20 cellular contexts compared by ENCODE assay signal in genomic region chr6:31110825-31111582, GRCh38. TPM values are rescaled to one million over a fixed set of nuclear protein-coding genes. Genes with fewer than 3 reads are reported as not detected.
"Had no signal": no experiment of that assay in that cellular context is flagged by ENCODE, and none has a peak within 500 bp of the region (broad histone marks: within the 10 kb centered on the region; RNA-seq: fewer than 3 reads in every experiment).

No MANE protein-coding gene starts in this region.

- H3K9me3 Mint-ChIP-seq: activated CD4-positive, alpha-beta memory T cell treated with anti-CD3 and anti-CD28 coated beads, Interleukin-2, amount 10 ng/mL, durations not matched to agents 7 days and 5 days; activated naive CD4-positive, alpha-beta T cell treated with anti-CD3 and anti-CD28 coated beads, Interleukin-2, amount 10 ng/mL, durations not matched to agents 7 days and 5 days; natural killer cell treated with Interleukin-12 subunit alpha and Interleukin-12 subunit beta and Interleukin-15 and Interleukin-18, amount 100 ng/mL, for 72 hours; stimulated activated effector memory CD8-positive, alpha-beta T cell treated with anti-CD3 and anti-CD28 coated beads, Interleukin-12 subunit alpha, Interleukin-12 subunit beta, amount 100 ng/mL, for 72 hours; stimulated activated naive CD8-positive, alpha-beta T cell treated with anti-CD3 and anti-CD28 coated beads, Interleukin-15, amount 100 ng/mL, for 72 hours; T-helper 1 cell treated with Interleukin-12 subunit alpha and Interleukin-12 subunit beta and Interleukin-4 antibody, amounts not matched to agents 30 μg/mL and 1 μg/mL, for 36 hours had no signal

- H3K27ac ChIP-seq: cardiac muscle cell, foreskin keratinocyte, right lobe of liver, skin epidermis, tibial nerve, uterus had no signal

- DNase-seq: activated CD4-positive, alpha-beta memory T cell treated with anti-CD3 and anti-CD28 coated beads, Interleukin-2, amount 10 ng/mL, durations not matched to agents 7 days and 5 days; activated CD4-positive, alpha-beta T cell treated with anti-CD3 and anti-CD28 coated beads for 48 hours; activated effector memory CD4-positive, alpha-beta T cell treated with anti-CD3 and anti-CD28 coated beads, Interleukin-2, amount 50 U/mL, for 16 hours; activated naive CD4-positive, alpha-beta T cell treated with anti-CD3 and anti-CD28 coated beads, Interleukin-2, amount 10 ng/mL, durations not matched to agents 7 days and 5 days; dermis blood vessel endothelial cell; effector CD8-positive, alpha-beta T cell; foreskin keratinocyte; left ventricle myocardium superior; mammary epithelial cell; right lobe of liver; stimulated activated CD4-positive, alpha-beta T cell treated with anti-CD3 and anti-CD28 coated beads, Interleukin-2, amount 100 ng/mL, for 24 hours; stimulated activated naive CD8-positive, alpha-beta T cell treated with anti-CD3 and anti-CD28 coated beads, Interleukin-15, amount 100 ng/mL, for 72 hours; uterus had no signal

- H3K27me3 ChIP-seq: foreskin keratinocyte, right lobe of liver, tibial nerve, uterus had no signal

- ATAC-seq: foreskin keratinocyte; left ventricle myocardium superior; natural killer cell treated with Interleukin-12 subunit alpha and Interleukin-12 subunit beta and Interleukin-15 and Interleukin-18, amount 100 ng/mL, for 72 hours; right lobe of liver; stimulated activated effector memory CD8-positive, alpha-beta T cell treated with anti-CD3 and anti-CD28 coated beads, Interleukin-12 subunit alpha, Interleukin-12 subunit beta, amount 100 ng/mL, for 72 hours; stimulated activated naive CD8-positive, alpha-beta T cell treated with anti-CD3 and anti-CD28 coated beads, Interleukin-15, amount 100 ng/mL, for 72 hours had no signal

- H3K4me1 ChIP-seq: right lobe of liver had no signal

- FAIRE-seq: islet of Langerhans had no signal

- H3K4me3 Mint-ChIP-seq: activated CD4-positive, alpha-beta memory T cell treated with anti-CD3 and anti-CD28 coated beads, Interleukin-2, amount 10 ng/mL, durations not matched to agents 7 days and 5 days; activated naive CD4-positive, alpha-beta T cell treated with anti-CD3 and anti-CD28 coated beads, Interleukin-2, amount 10 ng/mL, durations not matched to agents 7 days and 5 days; natural killer cell treated with Interleukin-12 subunit alpha and Interleukin-12 subunit beta and Interleukin-15 and Interleukin-18, amount 100 ng/mL, for 72 hours; stimulated activated effector memory CD8-positive, alpha-beta T cell treated with anti-CD3 and anti-CD28 coated beads, Interleukin-12 subunit alpha, Interleukin-12 subunit beta, amount 100 ng/mL, for 72 hours; stimulated activated naive CD8-positive, alpha-beta T cell treated with anti-CD3 and anti-CD28 coated beads, Interleukin-15, amount 100 ng/mL, for 72 hours; T-helper 1 cell treated with Interleukin-12 subunit alpha and Interleukin-12 subunit beta and Interleukin-4 antibody, amounts not matched to agents 30 μg/mL and 1 μg/mL, for 36 hours had no signal

- H3K36me3 Mint-ChIP-seq: activated naive CD4-positive, alpha-beta T cell treated with anti-CD3 and anti-CD28 coated beads, Interleukin-2, amount 10 ng/mL, durations not matched to agents 7 days and 5 days; natural killer cell treated with Interleukin-12 subunit alpha and Interleukin-12 subunit beta and Interleukin-15 and Interleukin-18, amount 100 ng/mL, for 72 hours; stimulated activated effector memory CD8-positive, alpha-beta T cell treated with anti-CD3 and anti-CD28 coated beads, Interleukin-12 subunit alpha, Interleukin-12 subunit beta, amount 100 ng/mL, for 72 hours had no signal

- H3K27ac Mint-ChIP-seq: activated CD4-positive, alpha-beta memory T cell treated with anti-CD3 and anti-CD28 coated beads, Interleukin-2, amount 10 ng/mL, durations not matched to agents 7 days and 5 days; activated naive CD4-positive, alpha-beta T cell treated with anti-CD3 and anti-CD28 coated beads, Interleukin-2, amount 10 ng/mL, durations not matched to agents 7 days and 5 days; natural killer cell treated with Interleukin-12 subunit alpha and Interleukin-12 subunit beta and Interleukin-15 and Interleukin-18, amount 100 ng/mL, for 72 hours; stimulated activated effector memory CD8-positive, alpha-beta T cell treated with anti-CD3 and anti-CD28 coated beads, Interleukin-12 subunit alpha, Interleukin-12 subunit beta, amount 100 ng/mL, for 72 hours; stimulated activated naive CD8-positive, alpha-beta T cell treated with anti-CD3 and anti-CD28 coated beads, Interleukin-15, amount 100 ng/mL, for 72 hours; T-helper 1 cell treated with Interleukin-12 subunit alpha and Interleukin-12 subunit beta and Interleukin-4 antibody, amounts not matched to agents 30 μg/mL and 1 μg/mL, for 36 hours had no signal

- H3K4me1 Mint-ChIP-seq: activated CD4-positive, alpha-beta memory T cell treated with anti-CD3 and anti-CD28 coated beads, Interleukin-2, amount 10 ng/mL, durations not matched to agents 7 days and 5 days; activated naive CD4-positive, alpha-beta T cell treated with anti-CD3 and anti-CD28 coated beads, Interleukin-2, amount 10 ng/mL, durations not matched to agents 7 days and 5 days; stimulated activated effector memory CD8-positive, alpha-beta T cell treated with anti-CD3 and anti-CD28 coated beads, Interleukin-12 subunit alpha, Interleukin-12 subunit beta, amount 100 ng/mL, for 72 hours; stimulated activated naive CD8-positive, alpha-beta T cell treated with anti-CD3 and anti-CD28 coated beads, Interleukin-15, amount 100 ng/mL, for 72 hours had no signal

- H3K4me3 ChIP-seq: cardiac muscle cell, right lobe of liver, skin epidermis, tibial nerve, uterus had no signal

- H3K9me3 ChIP-seq: right lobe of liver, tibial nerve, uterus had no signal

- H3K36me3 ChIP-seq: cardiac muscle cell, right lobe of liver, tibial nerve, uterus had no signal

RNA-seq across cellular contexts. Expression of gene C6orf15, which starts 1.4 kb away (rescaled TPM):
- total RNA-seq: activated CD4-positive, alpha-beta memory T cell treated with anti-CD3 and anti-CD28 coated beads, Interleukin-2, amount 10 ng/mL, durations not matched to agents 7 days and 5 days; cardiac muscle cell; dermis blood vessel endothelial cell; left ventricle myocardium superior; natural killer cell treated with Interleukin-12 subunit alpha and Interleukin-12 subunit beta and Interleukin-15 and Interleukin-18, amount 100 ng/mL, for 72 hours; right lobe of liver; tibial nerve had no signal
- polyA plus RNA-seq: cardiac muscle cell had no signal

RNA-seq across cellular contexts. Expression of gene PSORS1C1, which starts 3.6 kb away (rescaled TPM):
- total RNA-seq: activated CD4-positive, alpha-beta memory T cell treated with anti-CD3 and anti-CD28 coated beads, Interleukin-2, amount 10 ng/mL, durations not matched to agents 7 days and 5 days; cardiac muscle cell; natural killer cell treated with Interleukin-12 subunit alpha and Interleukin-12 subunit beta and Interleukin-15 and Interleukin-18, amount 100 ng/mL, for 72 hours had no signal
- polyA plus RNA-seq: cardiac muscle cell had no signal

RNA-seq across cellular contexts. Expression of gene CDSN, which starts 9.2 kb away (rescaled TPM):
- total RNA-seq: activated CD4-positive, alpha-beta memory T cell treated with anti-CD3 and anti-CD28 coated beads, Interleukin-2, amount 10 ng/mL, durations not matched to agents 7 days and 5 days; cardiac muscle cell; dermis blood vessel endothelial cell; left ventricle myocardium superior; natural killer cell treated with Interleukin-12 subunit alpha and Interleukin-12 subunit beta and Interleukin-15 and Interleukin-18, amount 100 ng/mL, for 72 hours; right lobe of liver; tibial nerve had no signal
- polyA plus RNA-seq: cardiac muscle cell had no signal

RNA-seq across cellular contexts. Expression of gene PSORS1C2, which starts 27.9 kb away (rescaled TPM):
- total RNA-seq: activated CD4-positive, alpha-beta memory T cell treated with anti-CD3 and anti-CD28 coated beads, Interleukin-2, amount 10 ng/mL, durations not matched to agents 7 days and 5 days; cardiac muscle cell; dermis blood vessel endothelial cell; foreskin keratinocyte; left ventricle myocardium superior; mammary epithelial cell; natural killer cell treated with Interleukin-12 subunit alpha and Interleukin-12 subunit beta and Interleukin-15 and Interleukin-18, amount 100 ng/mL, for 72 hours; right lobe of liver; tibial nerve; uterus had no signal
- polyA plus RNA-seq: cardiac muscle cell, foreskin keratinocyte, mammary epithelial cell had no signal
